1 cellular context compared by ENCODE assay signal in genomic region chr2:48420512-48421197, GRCh38.
TF ChIP-seq lines count a peak whose summit lies in the region.

No MANE protein-coding gene starts in this region.

TF ChIP-seq in HepG2, 621 proteins besides CTCF, POLR2A, EP300 and RAD21 (continued from another document and continues in another):
- TF ChIP-seq XRCC5 (optimal IDR thresholded peaks at IDR 0.05; ENCODE audit: low read length) (peak; percentile 89), ZNF333 (CRISPR knock-in tag; IDR thresholded peaks at IDR 0.05; ENCODE audit: borderline replicate concordance) (no peak), ZNF782 (CRISPR knock-in tag; IDR thresholded peaks at IDR 0.05; ENCODE audit: borderline replicate concordance) (no peak), RXRB (CRISPR knock-in tag; IDR thresholded peaks at IDR 0.05; ENCODE audit: borderline replicate concordance) (peak; percentile 78; the same call in 1 of the 2 replicates), ZFP1 (CRISPR knock-in tag; IDR thresholded peaks at IDR 0.05) (peak; percentile 80; the same call in 1 of the 2 replicates), FIP1L1 (IDR thresholded peaks at IDR 0.05; ENCODE audit: borderline replicate concordance, insufficient read depth, low read depth, low read length) (no peak), ZNF331 (CRISPR knock-in tag; IDR thresholded peaks at IDR 0.05) (peak; percentile 34; the same call in 1 of the 2 replicates), DMAP1 (CRISPR knock-in tag; IDR thresholded peaks at IDR 0.05) (peak; percentile 41; the same call in 1 of the 2 replicates), PITX1 (CRISPR knock-in tag; IDR thresholded peaks at IDR 0.05) (0 out of 2 replicates have a peak, but pooled peaks have one; percentile 47), ASH2L (IDR thresholded peaks at IDR 0.05; ENCODE audit: insufficient read length, low read depth, low read length) (peak; percentile 24), ZNF878 (CRISPR knock-in tag; IDR thresholded peaks at IDR 0.05) (0 out of 2 replicates have a peak, but pooled peaks have one; percentile 16), MXD1 (CRISPR knock-in tag; IDR thresholded peaks at IDR 0.05) (no peak), SALL1 (CRISPR knock-in tag; IDR thresholded peaks at IDR 0.05) (peak; percentile 95), ZNF232 (CRISPR knock-in tag; IDR thresholded peaks at IDR 0.05; ENCODE audit: borderline replicate concordance) (peak; percentile 47; the same call in 1 of the 2 replicates), SMC3 (IDR thresholded peaks at IDR 0.05; ENCODE audit: low read length) (peak; percentile 100), TOE1 (CRISPR knock-in tag; IDR thresholded peaks at IDR 0.05) (no peak), KAT2B (IDR thresholded peaks at IDR 0.05; ENCODE audit: borderline replicate concordance, low read depth, low read length) (no peak), ZKSCAN1 (IDR thresholded peaks at IDR 0.05; ENCODE audit: low read length) (0 out of 2 replicates have a peak, but pooled peaks have one; percentile 54), TBP (CRISPR knock-in tag; IDR thresholded peaks at IDR 0.05) (0 out of 2 replicates have a peak, but pooled peaks have one; percentile 68), ZSCAN9 (CRISPR knock-in tag; IDR thresholded peaks at IDR 0.05; ENCODE audit: borderline replicate concordance) (peak; percentile 70; the same call in 1 of the 2 replicates), LCORL (IDR thresholded peaks at IDR 0.05) (no peak), LCORL (CRISPR knock-in tag; IDR thresholded peaks at IDR 0.05) (peak; percentile 85), ZSCAN20 (CRISPR knock-in tag; IDR thresholded peaks at IDR 0.05; ENCODE audit: borderline replicate concordance) (0 out of 2 replicates have a peak, but pooled peaks have one; percentile 36), HNF4A (CRISPR knock-in tag; IDR thresholded peaks at IDR 0.05) (peak; percentile 36), FOXC1 (CRISPR knock-in tag; IDR thresholded peaks at IDR 0.05; ENCODE audit: borderline replicate concordance) (0 out of 2 replicates have a peak, but pooled peaks have one; percentile 67), ZGPAT (CRISPR knock-in tag; IDR thresholded peaks at IDR 0.05) (peak; percentile 76), ZNF543 (CRISPR knock-in tag; IDR thresholded peaks at IDR 0.05) (0 out of 2 replicates have a peak, but pooled peaks have one; percentile 22), ZFP90 (CRISPR knock-in tag; IDR thresholded peaks at IDR 0.05; ENCODE audit: borderline replicate concordance) (peak; percentile 75), GTF3A (CRISPR knock-in tag; conservative IDR thresholded peaks at IDR 0.05) (0 out of 2 replicates have a peak, but pooled peaks have one; percentile 65), NCOA1 (CRISPR knock-in tag; IDR thresholded peaks at IDR 0.05) (peak; percentile 63; the same call in 1 of the 2 replicates), MTF1 (CRISPR knock-in tag; IDR thresholded peaks at IDR 0.05) (no peak), ZNF234 (CRISPR knock-in tag; conservative IDR thresholded peaks at IDR 0.05) (no peak), ISL2 (CRISPR knock-in tag; IDR thresholded peaks at IDR 0.05) (peak; percentile 32; the same call in 1 of the 2 replicates), HNRNPLL (IDR thresholded peaks at IDR 0.05; ENCODE audit: low read depth, low read length, poor library complexity, severe bottlenecking) (peak; percentile 45), ZNF670 (CRISPR knock-in tag; IDR thresholded peaks at IDR 0.05; ENCODE audit: borderline replicate concordance) (0 out of 2 replicates have a peak, but pooled peaks have one; percentile 42), CCDC6 (CRISPR knock-in tag; IDR thresholded peaks at IDR 0.05) (0 out of 2 replicates have a peak, but pooled peaks have one; percentile 37), ZNF570 (CRISPR knock-in tag; IDR thresholded peaks at IDR 0.05; ENCODE audit: borderline replicate concordance) (no peak), TOPORS (CRISPR knock-in tag; IDR thresholded peaks at IDR 0.05) (peak; percentile 47; the same call in 1 of the 2 replicates), KMT2B (CRISPR knock-in tag; IDR thresholded peaks at IDR 0.05) (peak; percentile 59), ZSCAN5A (CRISPR knock-in tag; IDR thresholded peaks at IDR 0.05; ENCODE audit: borderline replicate concordance) (peak; percentile 82; the same call in 1 of the 2 replicates), FOSL2 (CRISPR knock-in tag; IDR thresholded peaks at IDR 0.05) (peak; percentile 74), KAT8 (CRISPR knock-in tag; IDR thresholded peaks at IDR 0.05) (peak; percentile 79), ZNF317 (CRISPR knock-in tag; IDR thresholded peaks at IDR 0.05) (0 out of 2 replicates have a peak, but pooled peaks have one; percentile 50), MIXL1 (CRISPR knock-in tag; IDR thresholded peaks at IDR 0.05) (peak; percentile 77), KLF11 (CRISPR knock-in tag; IDR thresholded peaks at IDR 0.05) (peak; percentile 70; the same call in 1 of the 2 replicates)
- TF ChIP-seq, protein P1, sequence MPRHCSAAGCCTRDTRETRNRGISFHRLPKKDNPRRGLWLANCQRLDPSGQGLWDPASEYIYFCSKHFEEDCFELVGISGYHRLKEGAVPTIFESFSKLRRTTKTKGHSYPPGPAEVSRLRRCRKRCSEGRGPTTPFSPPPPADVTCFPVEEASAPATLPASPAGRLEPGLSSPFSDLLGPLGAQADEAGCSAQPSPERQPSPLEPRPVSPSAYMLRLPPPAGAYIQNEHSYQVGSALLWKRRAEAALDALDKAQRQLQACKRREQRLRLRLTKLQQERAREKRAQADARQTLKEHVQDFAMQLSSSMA (CRISPR knock-in tag; IDR thresholded peaks at IDR 0.05), result no peak
- TF ChIP-seq, protein P2, sequence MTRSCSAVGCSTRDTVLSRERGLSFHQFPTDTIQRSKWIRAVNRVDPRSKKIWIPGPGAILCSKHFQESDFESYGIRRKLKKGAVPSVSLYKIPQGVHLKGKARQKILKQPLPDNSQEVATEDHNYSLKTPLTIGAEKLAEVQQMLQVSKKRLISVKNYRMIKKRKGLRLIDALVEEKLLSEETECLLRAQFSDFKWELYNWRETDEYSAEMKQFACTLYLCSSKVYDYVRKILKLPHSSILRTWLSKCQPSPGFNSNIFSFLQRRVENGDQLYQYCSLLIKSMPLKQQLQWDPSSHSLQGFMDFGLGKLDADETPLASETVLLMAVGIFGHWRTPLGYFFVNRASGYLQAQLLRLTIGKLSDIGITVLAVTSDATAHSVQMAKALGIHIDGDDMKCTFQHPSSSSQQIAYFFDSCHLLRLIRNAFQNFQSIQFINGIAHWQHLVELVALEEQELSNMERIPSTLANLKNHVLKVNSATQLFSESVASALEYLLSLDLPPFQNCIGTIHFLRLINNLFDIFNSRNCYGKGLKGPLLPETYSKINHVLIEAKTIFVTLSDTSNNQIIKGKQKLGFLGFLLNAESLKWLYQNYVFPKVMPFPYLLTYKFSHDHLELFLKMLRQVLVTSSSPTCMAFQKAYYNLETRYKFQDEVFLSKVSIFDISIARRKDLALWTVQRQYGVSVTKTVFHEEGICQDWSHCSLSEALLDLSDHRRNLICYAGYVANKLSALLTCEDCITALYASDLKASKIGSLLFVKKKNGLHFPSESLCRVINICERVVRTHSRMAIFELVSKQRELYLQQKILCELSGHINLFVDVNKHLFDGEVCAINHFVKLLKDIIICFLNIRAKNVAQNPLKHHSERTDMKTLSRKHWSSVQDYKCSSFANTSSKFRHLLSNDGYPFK (CRISPR knock-in tag; IDR thresholded peaks at IDR 0.05; ENCODE audit: borderline replicate concordance), result 0 out of 2 replicates have a peak, but pooled peaks have one; percentile 69
- TF ChIP-seq, protein P3, sequence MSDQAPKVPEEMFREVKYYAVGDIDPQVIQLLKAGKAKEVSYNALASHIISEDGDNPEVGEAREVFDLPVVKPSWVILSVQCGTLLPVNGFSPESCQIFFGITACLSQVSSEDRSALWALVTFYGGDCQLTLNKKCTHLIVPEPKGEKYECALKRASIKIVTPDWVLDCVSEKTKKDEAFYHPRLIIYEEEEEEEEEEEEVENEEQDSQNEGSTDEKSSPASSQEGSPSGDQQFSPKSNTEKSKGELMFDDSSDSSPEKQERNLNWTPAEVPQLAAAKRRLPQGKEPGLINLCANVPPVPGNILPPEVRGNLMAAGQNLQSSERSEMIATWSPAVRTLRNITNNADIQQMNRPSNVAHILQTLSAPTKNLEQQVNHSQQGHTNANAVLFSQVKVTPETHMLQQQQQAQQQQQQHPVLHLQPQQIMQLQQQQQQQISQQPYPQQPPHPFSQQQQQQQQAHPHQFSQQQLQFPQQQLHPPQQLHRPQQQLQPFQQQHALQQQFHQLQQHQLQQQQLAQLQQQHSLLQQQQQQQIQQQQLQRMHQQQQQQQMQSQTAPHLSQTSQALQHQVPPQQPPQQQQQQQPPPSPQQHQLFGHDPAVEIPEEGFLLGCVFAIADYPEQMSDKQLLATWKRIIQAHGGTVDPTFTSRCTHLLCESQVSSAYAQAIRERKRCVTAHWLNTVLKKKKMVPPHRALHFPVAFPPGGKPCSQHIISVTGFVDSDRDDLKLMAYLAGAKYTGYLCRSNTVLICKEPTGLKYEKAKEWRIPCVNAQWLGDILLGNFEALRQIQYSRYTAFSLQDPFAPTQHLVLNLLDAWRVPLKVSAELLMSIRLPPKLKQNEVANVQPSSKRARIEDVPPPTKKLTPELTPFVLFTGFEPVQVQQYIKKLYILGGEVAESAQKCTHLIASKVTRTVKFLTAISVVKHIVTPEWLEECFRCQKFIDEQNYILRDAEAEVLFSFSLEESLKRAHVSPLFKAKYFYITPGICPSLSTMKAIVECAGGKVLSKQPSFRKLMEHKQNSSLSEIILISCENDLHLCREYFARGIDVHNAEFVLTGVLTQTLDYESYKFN (CRISPR knock-in tag; conservative IDR thresholded peaks at IDR 0.05), result peak; percentile 48; the same call in 1 of the 2 replicates
- TF ChIP-seq, protein P4, sequence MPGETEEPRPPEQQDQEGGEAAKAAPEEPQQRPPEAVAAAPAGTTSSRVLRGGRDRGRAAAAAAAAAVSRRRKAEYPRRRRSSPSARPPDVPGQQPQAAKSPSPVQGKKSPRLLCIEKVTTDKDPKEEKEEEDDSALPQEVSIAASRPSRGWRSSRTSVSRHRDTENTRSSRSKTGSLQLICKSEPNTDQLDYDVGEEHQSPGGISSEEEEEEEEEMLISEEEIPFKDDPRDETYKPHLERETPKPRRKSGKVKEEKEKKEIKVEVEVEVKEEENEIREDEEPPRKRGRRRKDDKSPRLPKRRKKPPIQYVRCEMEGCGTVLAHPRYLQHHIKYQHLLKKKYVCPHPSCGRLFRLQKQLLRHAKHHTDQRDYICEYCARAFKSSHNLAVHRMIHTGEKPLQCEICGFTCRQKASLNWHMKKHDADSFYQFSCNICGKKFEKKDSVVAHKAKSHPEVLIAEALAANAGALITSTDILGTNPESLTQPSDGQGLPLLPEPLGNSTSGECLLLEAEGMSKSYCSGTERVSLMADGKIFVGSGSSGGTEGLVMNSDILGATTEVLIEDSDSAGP (CRISPR knock-in tag; IDR thresholded peaks at IDR 0.05; ENCODE audit: borderline replicate concordance), result peak; percentile 43; the same call in 1 of the 2 replicates
- TF ChIP-seq, protein P5, sequence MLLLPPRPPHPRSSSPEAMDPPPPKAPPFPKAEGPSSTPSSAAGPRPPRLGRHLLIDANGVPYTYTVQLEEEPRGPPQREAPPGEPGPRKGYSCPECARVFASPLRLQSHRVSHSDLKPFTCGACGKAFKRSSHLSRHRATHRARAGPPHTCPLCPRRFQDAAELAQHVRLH (CRISPR knock-in tag; IDR thresholded peaks at IDR 0.05; ENCODE audit: borderline replicate concordance, low read depth), result 0 out of 2 replicates have a peak, but pooled peaks have one; percentile 60
- TF ChIP-seq, protein P6, sequence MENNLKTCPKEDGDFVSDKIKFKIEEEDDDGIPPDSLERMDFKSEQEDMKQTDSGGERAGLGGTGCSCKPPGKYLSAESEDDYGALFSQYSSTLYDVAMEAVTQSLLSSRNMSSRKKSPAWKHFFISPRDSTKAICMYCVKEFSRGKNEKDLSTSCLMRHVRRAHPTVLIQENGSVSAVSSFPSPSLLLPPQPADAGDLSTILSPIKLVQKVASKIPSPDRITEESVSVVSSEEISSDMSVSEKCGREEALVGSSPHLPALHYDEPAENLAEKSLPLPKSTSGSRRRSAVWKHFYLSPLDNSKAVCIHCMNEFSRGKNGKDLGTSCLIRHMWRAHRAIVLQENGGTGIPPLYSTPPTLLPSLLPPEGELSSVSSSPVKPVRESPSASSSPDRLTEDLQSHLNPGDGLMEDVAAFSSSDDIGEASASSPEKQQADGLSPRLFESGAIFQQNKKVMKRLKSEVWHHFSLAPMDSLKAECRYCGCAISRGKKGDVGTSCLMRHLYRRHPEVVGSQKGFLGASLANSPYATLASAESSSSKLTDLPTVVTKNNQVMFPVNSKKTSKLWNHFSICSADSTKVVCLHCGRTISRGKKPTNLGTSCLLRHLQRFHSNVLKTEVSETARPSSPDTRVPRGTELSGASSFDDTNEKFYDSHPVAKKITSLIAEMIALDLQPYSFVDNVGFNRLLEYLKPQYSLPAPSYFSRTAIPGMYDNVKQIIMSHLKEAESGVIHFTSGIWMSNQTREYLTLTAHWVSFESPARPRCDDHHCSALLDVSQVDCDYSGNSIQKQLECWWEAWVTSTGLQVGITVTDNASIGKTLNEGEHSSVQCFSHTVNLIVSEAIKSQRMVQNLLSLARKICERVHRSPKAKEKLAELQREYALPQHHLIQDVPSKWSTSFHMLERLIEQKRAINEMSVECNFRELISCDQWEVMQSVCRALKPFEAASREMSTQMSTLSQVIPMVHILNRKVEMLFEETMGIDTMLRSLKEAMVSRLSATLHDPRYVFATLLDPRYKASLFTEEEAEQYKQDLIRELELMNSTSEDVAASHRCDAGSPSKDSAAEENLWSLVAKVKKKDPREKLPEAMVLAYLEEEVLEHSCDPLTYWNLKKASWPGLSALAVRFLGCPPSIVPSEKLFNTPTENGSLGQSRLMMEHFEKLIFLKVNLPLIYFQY (CRISPR knock-in tag; IDR thresholded peaks at IDR 0.05; ENCODE audit: borderline replicate concordance), result peak; percentile 82
